33 cellular contexts compared by ENCODE assay signal in genomic region chr15:76942331-76942730, GRCh38. TPM values are rescaled to one million over a fixed set of nuclear protein-coding genes. Genes with fewer than 3 reads are reported as not detected.
"Had no signal": no experiment of that assay in that cellular context is flagged by ENCODE, and none has a peak within 500 bp of the region (broad histone marks: within the 10 kb centered on the region; RNA-seq: fewer than 3 reads in every experiment).

No MANE protein-coding gene starts in this region.

- H3K27ac ChIP-seq: brain microvascular endothelial cell, PC-9, RWPE1, WERI-Rb-1 had no signal

- DNase-seq: activated CD4-positive, alpha-beta T cell treated with anti-CD3 and anti-CD28 coated beads for 1 hour; activated CD4-positive, alpha-beta T cell treated with anti-CD3 and anti-CD28 coated beads for 48 hours; activated CD4-positive, CD25-positive, alpha-beta regulatory T cell; activated CD8-positive, alpha-beta T cell treated with anti-CD3 and anti-CD28 coated beads for 36 hours; activated gamma-delta T cell; activated naive CD4-positive, alpha-beta T cell treated with Interleukin-2 at 50 U/mL for 16 hours; activated naive CD8-positive, alpha-beta T cell treated with anti-CD3 and anti-CD28 coated beads, Interleukin-2, amount 50 U/mL, for 24 hours; activated T-cell treated with anti-CD3 and anti-CD28 coated beads, Interleukin-2, amount 50 U/mL, for 1 hour; brain microvascular endothelial cell; Kasumi-1; KG1; MG63; NCI-H1105 treated with DMSO at 0.1 percent for 48 hours; NCI-H1436; NCI-H1694 treated with DMSO at 0.1 percent for 48 hours; NCI-H2029; NCI-H2107; NCI-H2171; NCI-H510A; NCI-H526; NCI-H748 treated with DMSO at 0.1 percent for 48 hours; NK-92 treated with Interleukin-12 subunit alpha and Interleukin-12 subunit beta, amount 100 ng/mL, for 24 hours; PC-9; SIG-M5; SW 1271; T-helper 1 cell; T1000; WERI-Rb-1 had no signal

- H3K27ac Mint-ChIP-seq: activated CD8-positive, alpha-beta T cell treated with anti-CD3 and anti-CD28 coated beads for 36 hours; activated naive CD8-positive, alpha-beta T cell; activated naive CD8-positive, alpha-beta T cell treated with anti-CD3 and anti-CD28 coated beads, Interleukin-2, amount 50 U/mL, for 24 hours; activated T-helper 2 cell treated with anti-CD3 and anti-CD28 coated beads, Interferon-gamma antibody, Interleukin-2, Interleukin-4, amounts not matched to agents 10 μg/mL and 5 μg/mL and 100 μg/mL, durations not matched to agents 14 hours and 24 hours and 36 hours had no signal

- H3K4me3 Mint-ChIP-seq: activated CD8-positive, alpha-beta T cell treated with anti-CD3 and anti-CD28 coated beads for 36 hours; activated naive CD8-positive, alpha-beta T cell; activated naive CD8-positive, alpha-beta T cell treated with anti-CD3 and anti-CD28 coated beads, Interleukin-2, amount 50 U/mL, for 24 hours; central memory CD8-positive, alpha-beta T cell had no signal

- ATAC-seq: activated CD8-positive, alpha-beta T cell treated with anti-CD3 and anti-CD28 coated beads for 36 hours; activated naive CD8-positive, alpha-beta T cell treated with anti-CD3 and anti-CD28 coated beads, Interleukin-2, amount 50 U/mL, for 24 hours; Right ventricle myocardium inferior had no signal

- H3K9me3 Mint-ChIP-seq: activated CD8-positive, alpha-beta T cell treated with anti-CD3 and anti-CD28 coated beads for 36 hours; activated naive CD8-positive, alpha-beta T cell treated with anti-CD3 and anti-CD28 coated beads, Interleukin-2, amount 50 U/mL, for 24 hours; activated T-helper 2 cell treated with anti-CD3 and anti-CD28 coated beads, Interferon-gamma antibody, Interleukin-2, Interleukin-4, amounts not matched to agents 10 μg/mL and 5 μg/mL and 100 μg/mL, durations not matched to agents 14 hours and 24 hours and 36 hours; central memory CD8-positive, alpha-beta T cell had no signal

- H3K27me3 Mint-ChIP-seq: activated CD8-positive, alpha-beta T cell treated with anti-CD3 and anti-CD28 coated beads for 36 hours; activated naive CD8-positive, alpha-beta T cell; activated naive CD8-positive, alpha-beta T cell treated with anti-CD3 and anti-CD28 coated beads, Interleukin-2, amount 50 U/mL, for 24 hours; central memory CD8-positive, alpha-beta T cell had no signal

RNA-seq across cellular contexts. Expression of gene PSTPIP1, which starts 52.6 kb away (rescaled TPM):
- total RNA-seq: PC-9 had no signal
